8 cellular contexts compared by ENCODE assay signal in genomic region chr5:132437604-132438275, GRCh38. TPM values are rescaled to one million over a fixed set of nuclear protein-coding genes. Genes with fewer than 3 reads are reported as not detected.
DNase-seq lines count a peak whose midpoint lies in the region; ATAC-seq, FAIRE-seq and TF ChIP-seq lines count a peak whose summit lies in the region.

No MANE protein-coding gene starts in this region.

- intact Hi-C loops in pancreas (cut with DNase I) = no loop called here

- no peaks in the 10 kb centered on the region for H4K20me1 ChIP-seq in KMS-11 (ENCODE audit: insufficient read depth)

- WGBS in pancreas, 2 donors = 65 to 84% methylated on average over 3 of the region's 3 CpGs

- H3K4me1 ChIP-seq in KMS-11 (ENCODE audit: low read depth, poor library complexity, severe bottlenecking) = peaks cover 44% of the 10 kb centered on the region
- peaks cover 0 to 12% (median 8%) of the 10 kb centered on the region in 3 donors for H3K4me1 ChIP-seq in pancreas
- peaks cover 6% of the 10 kb centered on the region; the same call in 1 of the 2 replicates for H3K4me1 ChIP-seq in SJCRH30

- peak overlapping the region; percentile 54 for H3K4me3 Mint-ChIP-seq in activated CD4-positive, alpha-beta memory T cell treated with anti-CD3 and anti-CD28 coated beads, Interleukin-2, amount 10 ng/mL, durations not matched to agents 7 days and 5 days

- peaks cover 57% of the 10 kb centered on the region for H3K36me3 Mint-ChIP-seq in activated CD4-positive, alpha-beta memory T cell treated with anti-CD3 and anti-CD28 coated beads, Interleukin-2, amount 10 ng/mL, durations not matched to agents 7 days and 5 days (ENCODE audit: low read depth)

- no peaks in the 10 kb centered on the region for H3K36me3 ChIP-seq in KMS-11 (ENCODE audit: insufficient read depth)
- H3K36me3 ChIP-seq in pancreas = no peaks in the 10 kb centered on the region
- H3K36me3 ChIP-seq in SJCRH30 = no peaks in the 10 kb centered on the region

- peaks cover 82% of the 10 kb centered on the region for H3K4me1 Mint-ChIP-seq in activated CD4-positive, alpha-beta memory T cell treated with anti-CD3 and anti-CD28 coated beads, Interleukin-2, amount 10 ng/mL, durations not matched to agents 7 days and 5 days

- H3K27me3 ChIP-seq in KMS-11 (ENCODE audit: insufficient read depth, low read depth) (no peaks in the 10 kb centered on the region), pancreas (no peaks in the 10 kb centered on the region), SJCRH30 (no peaks in the 10 kb centered on the region)

- DNase-seq in ELF-1 (ENCODE audit: low read depth, low spot score) (peak; percentile 59), fibroblast of mammary gland (ENCODE audit: low read depth) (peak; percentile 90), pancreas (peak in 2 of 6 donors; percentile 29 to 60), NCI-H510A treated with DMSO at 0.1 percent for 48 hours (lab: John Stamatoyannopoulos, UW) (no peak), SJCRH30 (no peak)
- DNase-seq in activated CD4-positive, alpha-beta memory T cell treated with anti-CD3 and anti-CD28 coated beads, Interleukin-2, amount 10 ng/mL, durations not matched to agents 7 days and 5 days = peak; percentile 72

- FAIRE-seq in pancreas (lab: Jason Lieb, UNC) = no peak

- POLR2A ChIA-PET in activated CD4-positive, alpha-beta memory T cell treated with anti-CD3 and anti-CD28 coated beads, Interleukin-2, amount 10 ng/mL, durations not matched to agents 7 days and 5 days (lab: Charles Lee) = interaction anchor here (0.9 to 7.1 kb wide), 15 partner anchors 10 to 58 kb away, joined by 3 to 85 read pairs (median 6); partner anchors contain the start of gene IRF1

- peak overlapping the region; percentile 42; the same call in 1 of the 2 replicates for H3K4me2 ChIP-seq in KMS-11

- H3K9ac ChIP-seq in KMS-11 = no peak overlapping the region

- 0 out of 2 replicates have a peak, but pooled peaks cover 3% of the 10 kb centered on the region for H3K79me2 ChIP-seq in KMS-11 (ENCODE audit: insufficient read depth, low read depth)

- CTCF ChIA-PET in activated CD4-positive, alpha-beta memory T cell treated with anti-CD3 and anti-CD28 coated beads, Interleukin-2, amount 10 ng/mL, durations not matched to agents 7 days and 5 days (lab: Charles Lee) = interaction anchor here (0.8 to 5.3 kb wide), 12 partner anchors 11 to 59 kb away, joined by 3 to 44 read pairs (median 5); partner anchors contain the start of gene IRF1

- H2AFZ ChIP-seq in KMS-11 (ENCODE audit: low read depth) = no peak overlapping the region

- H3K9me3 Mint-ChIP-seq in activated CD4-positive, alpha-beta memory T cell treated with anti-CD3 and anti-CD28 coated beads, Interleukin-2, amount 10 ng/mL, durations not matched to agents 7 days and 5 days = no peaks in the 10 kb centered on the region

- H3K9me3 ChIP-seq in pancreas (no peaks in the 10 kb centered on the region), SJCRH30 (replicated peaks) (no peaks in the 10 kb centered on the region)

- ATAC-seq in GM21576 (IDR thresholded peaks at IDR 0.05; ENCODE audit: unreplicated experiment) (peak; percentile 87), pancreas (peak in 3 of 4 donors; percentile 64 to 83 (median 75))

- peak overlapping the region; percentile 87 for H3K27ac Mint-ChIP-seq in activated CD4-positive, alpha-beta memory T cell treated with anti-CD3 and anti-CD28 coated beads, Interleukin-2, amount 10 ng/mL, durations not matched to agents 7 days and 5 days

- H3K4me3 ChIP-seq in KMS-11 (IDR thresholded peaks at IDR 0.05; ENCODE audit: insufficient read depth, low read depth, low read length) = no peak overlapping the region
- no peak overlapping the region for H3K4me3 ChIP-seq in fibroblast of mammary gland (ENCODE audit: control insufficient read depth, low read depth, low read length)
- H3K4me3 ChIP-seq in pancreas = no peak overlapping the region
- no peak overlapping the region for H3K4me3 ChIP-seq in SJCRH30

- TF ChIP-seq CTCF in KMS-11 (conservative IDR thresholded peaks at IDR 0.05; ENCODE audit: low read depth, low read length) (no peak), fibroblast of mammary gland (conservative IDR thresholded peaks at IDR 0.05; ENCODE audit: control insufficient read depth, insufficient read depth, low read depth, low read length) (no peak), pancreas (IDR thresholded peaks at IDR 0.05) (no peak)

- H3K27me3 Mint-ChIP-seq in activated CD4-positive, alpha-beta memory T cell treated with anti-CD3 and anti-CD28 coated beads, Interleukin-2, amount 10 ng/mL, durations not matched to agents 7 days and 5 days = no peaks in the 10 kb centered on the region

- H3K27ac ChIP-seq in KMS-11 (no peak overlapping the region), pancreas (no peak overlapping the region), SJCRH30 (no peak overlapping the region)

RNA-seq across cellular contexts. Expression of gene IRF1, which starts 52.8 kb away (rescaled TPM):
- total RNA-seq in activated CD4-positive, alpha-beta memory T cell treated with anti-CD3 and anti-CD28 coated beads, Interleukin-2, amount 10 ng/mL, durations not matched to agents 7 days and 5 days = 100 to 1,000 TPM; 231 to 239 TPM
- 10 to 100 TPM in 4 of 6 donors, 1 to 10 TPM in 2; 7.0 to 28.0 (median 11.1) TPM for total RNA-seq in pancreas
- polyA plus RNA-seq in pancreas = 10 to 100 TPM in 1 of 2 donors, 1 to 10 TPM in 1; 8.5 to 30.8 TPM
- 13.9 and 14.1 TPM in 2 replicates for total RNA-seq in SJCRH30 (2014; rRNA removed; shearing (Covaris generic))

Comparison
In these comparisons a context has a peak if more than half of its experiments do, and no peak if none do; other contexts are left out.
1. DNase-seq: peak in ELF-1 (single experiment), activated CD4-positive, alpha-beta memory T cell treated with anti-CD3 and anti-CD28 coated beads, Interleukin-2, amount 10 ng/mL, durations not matched to agents 7 days and 5 days (single experiment) and fibroblast of mammary gland (single experiment); none in NCI-H510A treated with DMSO at 0.1 percent for 48 hours (single experiment) and SJCRH30 (0 of 2).
2. RNA of gene IRF1, which starts 52.8 kb away (total RNA-seq): 231 to 239 TPM in activated CD4-positive, alpha-beta memory T cell treated with anti-CD3 and anti-CD28 coated beads, Interleukin-2, amount 10 ng/mL, durations not matched to agents 7 days and 5 days; 13.9 to 14.1 TPM in SJCRH30 and 7.0 to 28.0 TPM in pancreas; every median in the first group is over 4 times any median in the second.